ENCODE assay signal across 8 cellular contexts in the genomic region with DNA sequence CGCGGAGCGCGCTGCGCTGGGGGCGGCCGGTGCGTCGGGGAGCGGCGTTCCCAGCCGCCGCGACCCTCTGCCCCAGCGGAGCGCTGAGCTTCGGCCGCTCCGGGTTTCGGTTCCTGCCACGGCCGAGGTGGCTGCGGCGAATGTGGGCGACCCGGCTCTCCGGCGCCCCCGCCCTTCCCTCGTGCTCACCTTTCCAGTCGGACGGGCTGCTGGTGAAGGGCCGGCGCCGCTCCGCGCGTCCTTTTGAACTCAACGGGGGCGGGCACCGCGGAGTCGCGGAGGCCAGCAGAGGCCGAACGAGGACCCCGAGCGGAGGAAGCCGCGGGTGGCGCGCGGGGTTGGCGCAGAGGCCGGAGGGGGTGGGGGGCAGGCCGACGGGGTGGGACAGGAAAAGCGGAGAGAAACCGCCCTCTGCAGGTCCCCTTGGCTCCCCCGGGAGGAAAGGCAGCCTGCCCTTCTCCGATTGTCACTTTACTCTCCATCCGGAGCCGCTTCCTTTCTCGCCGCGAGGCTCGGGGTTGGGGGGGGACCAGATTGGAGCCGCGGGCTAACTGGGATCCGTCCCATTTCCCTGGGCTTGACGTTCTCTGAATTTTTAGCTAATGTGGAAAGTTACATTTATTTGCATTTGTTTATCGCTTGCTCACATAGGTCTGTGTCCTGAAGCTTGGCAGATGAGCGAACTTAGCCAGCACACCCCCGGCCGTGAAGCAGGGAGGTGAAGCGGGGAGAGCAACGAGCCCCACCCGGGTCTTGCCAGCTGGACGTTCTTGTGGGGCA. TPM values are rescaled to one million over a fixed set of nuclear protein-coding genes. Genes with fewer than 3 reads are reported as not detected.
DNase-seq lines count a peak whose midpoint lies in the region; ATAC-seq and TF ChIP-seq lines count a peak whose summit lies in the region.

SMAGP (minus strand) TSS at position 349 of the 780 bp plus-strand sequence. CDS start 1,137 bp downstream, outside the sequence.

- peak in 1 of 6 experiments; percentile 5 for TF ChIP-seq CTCF in esophagus squamous epithelium (IDR thresholded peaks at IDR 0.05)
- TF ChIP-seq CTCF in tibial nerve (IDR thresholded peaks at IDR 0.05) = no peak

- peaks cover 24% of the 10 kb centered on the region for H3K4me1 Mint-ChIP-seq in activated T-cell treated with anti-CD3 and anti-CD28 coated beads, Interleukin-2, amount 50 U/mL, for 24 hours (ENCODE audit: low read depth)
- peaks cover 19 to 41% (median 31%) of the 10 kb centered on the region in 4 donors for H3K4me1 Mint-ChIP-seq in naive thymus-derived CD8-positive, alpha-beta T cell

- peak within 1 kb of the TSS; percentile 56 to 96 (median 76) for H3K4me3 ChIP-seq in esophagus squamous epithelium
- H3K4me3 ChIP-seq in tibial nerve = peak within 1 kb of the TSS; percentile 65 to 91 (median 80)

- POLR2A ChIA-PET in naive thymus-derived CD8-positive, alpha-beta T cell (lab: Charles Lee) = interaction anchor here (0.6 to 2.2 kb wide), 14 partner anchors 8 to 262 kb away, joined by 3 to 19 read pairs (median 4); partner anchors contain the start of genes BIN2, DAZAP2 and POU6F1

- H3K4me3 Mint-ChIP-seq in activated T-cell treated with anti-CD3 and anti-CD28 coated beads, Interleukin-2, amount 50 U/mL, for 24 hours = peak within 1 kb of the TSS; percentile 83
- H3K4me3 Mint-ChIP-seq in naive thymus-derived CD8-positive, alpha-beta T cell = peak within 1 kb of the TSS; percentile 87 to 96 (median 94)

- H3K27me3 ChIP-seq in esophagus squamous epithelium = peaks cover 0 to 7% (median 0%) of the 10 kb centered on the region in 4 donors
- H3K27me3 ChIP-seq in tibial nerve = peaks cover 0 to 9% of the 10 kb centered on the region in 2 donors

- H3K27ac Mint-ChIP-seq in activated T-cell treated with anti-CD3 and anti-CD28 coated beads, Interleukin-2, amount 50 U/mL, for 24 hours = peak within 1 kb of the TSS; percentile 85
- peak within 1 kb of the TSS; percentile 78 to 95 (median 92) for H3K27ac Mint-ChIP-seq in naive thymus-derived CD8-positive, alpha-beta T cell

- TF ChIP-seq POLR2A in esophagus squamous epithelium (IDR thresholded peaks at IDR 0.05) = peak in 1 of 4 donors; percentile 41
- TF ChIP-seq POLR2A in tibial nerve (IDR thresholded peaks at IDR 0.05) = no peak

- WGBS in esophagus squamous epithelium, 2 donors = 0 to 1% methylated on average over 15 to 20 of the region's 79 CpGs
- WGBS in tibial nerve, 2 donors = 0 to 1% methylated on average over 26 to 45 of the region's 79 CpGs

- H3K36me3 ChIP-seq in esophagus squamous epithelium (peaks cover 0 to 10% (median 0%) of the 10 kb centered on the region in 3 donors), tibial nerve (no peaks in the 10 kb centered on the region)

- H3K9me3 Mint-ChIP-seq in activated T-cell treated with anti-CD3 and anti-CD28 coated beads, Interleukin-2, amount 50 U/mL, for 24 hours = no peaks in the 10 kb centered on the region
- H3K9me3 Mint-ChIP-seq in naive thymus-derived CD8-positive, alpha-beta T cell = no peaks in the 10 kb centered on the region

- peak; percentile 56 for ATAC-seq in HG02943 (IDR thresholded peaks at IDR 0.05; ENCODE audit: low read depth, unreplicated experiment)
- peak; percentile 60 to 62 for ATAC-seq in naive thymus-derived CD8-positive, alpha-beta T cell

- no peaks in the 10 kb centered on the region for H3K36me3 Mint-ChIP-seq in activated T-cell treated with anti-CD3 and anti-CD28 coated beads, Interleukin-2, amount 50 U/mL, for 24 hours (ENCODE audit: low read depth)
- H3K36me3 Mint-ChIP-seq in naive thymus-derived CD8-positive, alpha-beta T cell = peaks cover 0 to 3% (median 3%) of the 10 kb centered on the region in 3 donors

- H3K27ac ChIP-seq in esophagus squamous epithelium = peak within 1 kb of the TSS; percentile 89 to 94 (median 92)
- peak within 1 kb of the TSS in 2 of 4 donors; percentile 75 to 77 for H3K27ac ChIP-seq in tibial nerve

- peaks cover 18% of the 10 kb centered on the region for H3K27me3 Mint-ChIP-seq in activated T-cell treated with anti-CD3 and anti-CD28 coated beads, Interleukin-2, amount 50 U/mL, for 24 hours
- H3K27me3 Mint-ChIP-seq in naive thymus-derived CD8-positive, alpha-beta T cell = no peaks in the 10 kb centered on the region

- no peaks in the 10 kb centered on the region for H3K9me3 ChIP-seq in esophagus squamous epithelium
- no peaks in the 10 kb centered on the region for H3K9me3 ChIP-seq in tibial nerve

- TF ChIP-seq EP300 in tibial nerve (IDR thresholded peaks at IDR 0.05) = no peak

- peak; percentile 43 for DNase-seq in NCI-H2227 (lab: John Stamatoyannopoulos, UW; ENCODE audit: unreplicated experiment)
- DNase-seq in NCI-H2227 treated with DMSO at 0.1 percent for 48 hours (lab: John Stamatoyannopoulos, UW) = no peak
- peak; percentile 18 for DNase-seq in NCI-H526 treated with DMSO at 0.1 percent for 48 hours (lab: John Stamatoyannopoulos, UW)
- peak; percentile 64 for DNase-seq in activated T-cell treated with anti-CD3 and anti-CD28 coated beads, Interleukin-2, amount 50 U/mL, for 24 hours
- no peak for DNase-seq in esophagus squamous epithelium (lab: John Stamatoyannopoulos, UW)
- DNase-seq in naive thymus-derived CD8-positive, alpha-beta T cell = peak in 9 of 10 donors; percentile 25 to 71 (median 47)
- peak in 1 of 2 donors; percentile 5 for DNase-seq in tibial nerve (ENCODE audit: low spot score in 2 of 2)

- intact Hi-C loops in esophagus squamous epithelium (cut with DNase I) = no loop called here

- H3K4me1 ChIP-seq in esophagus squamous epithelium (peaks cover 2 to 58% (median 10%) of the 10 kb centered on the region in 3 donors), tibial nerve (peaks cover 0 to 13% (median 0%) of the 10 kb centered on the region in 4 donors)

RNA-seq across cellular contexts. Expression of gene SMAGP, which starts in this region (rescaled TPM):
- total RNA-seq in esophagus squamous epithelium (100 to 1,000 TPM in 3 of 4 donors, 10 to 100 TPM in 1; 97.8 to 169 (median 124) TPM), tibial nerve (10 to 100 TPM in 1 of 4 donors, 1 to 10 TPM in 3; 2.0 to 10.2 (median 4.4) TPM)
- 1 to 10 TPM; 5.5 to 6.9 TPM for total RNA-seq in naive thymus-derived CD8-positive, alpha-beta T cell
- 10 to 100 TPM; 15.1 to 18.5 (median 15.6) TPM for polyA plus RNA-seq in naive thymus-derived CD8-positive, alpha-beta T cell

Comparison
In these comparisons a context has a peak if more than half of its experiments do, and no peak if none do; other contexts are left out.
1. RNA of gene SMAGP (total RNA-seq): 97.8 to 169 TPM in esophagus squamous epithelium; 5.5 to 6.9 TPM in naive thymus-derived CD8-positive, alpha-beta T cell and 2.0 to 10.2 TPM in tibial nerve; every median in the first group is over 4 times any median in the second.
2. DNase-seq: peak in NCI-H2227 (single experiment), NCI-H526 treated with DMSO at 0.1 percent for 48 hours (single experiment), activated T-cell treated with anti-CD3 and anti-CD28 coated beads, Interleukin-2, amount 50 U/mL, for 24 hours (single experiment) and naive thymus-derived CD8-positive, alpha-beta T cell (9 of 10); none in NCI-H2227 treated with DMSO at 0.1 percent for 48 hours (single experiment) and esophagus squamous epithelium (single experiment).